ENCODE assay signal across 17 cellular contexts in genomic region chr9:133369923-133370322, GRCh38. TPM values are rescaled to one million over a fixed set of nuclear protein-coding genes. Genes with fewer than 3 reads are reported as not detected.
DNase-seq lines count a peak whose midpoint lies in the region; ATAC-seq and TF ChIP-seq lines count a peak whose summit lies in the region.
"Had no signal": no experiment of that assay in that cellular context is flagged by ENCODE, and none has a peak within 500 bp of the region (broad histone marks: within the 10 kb centered on the region; RNA-seq: fewer than 3 reads in every experiment).

No MANE protein-coding gene starts in this region.

- H3K4me3 ChIP-seq in breast epithelium (no peak overlapping the region), hepatocyte (no peak overlapping the region), transverse colon (no peak overlapping the region)
- H3K4me3 ChIP-seq: coronary artery, pancreas, SJSA1 had no signal

- TF ChIP-seq EP300 in transverse colon (IDR thresholded peaks at IDR 0.05; ENCODE audit: low read depth) = no peak

- H3K27me3 ChIP-seq in breast epithelium (no peaks in the 10 kb centered on the region), hepatocyte (no peaks in the 10 kb centered on the region), transverse colon (no peaks in the 10 kb centered on the region)
- H3K27me3 ChIP-seq: pancreas, SJSA1 had no signal

- 85% methylated on average over 7 of the region's 7 CpGs for WGBS in hepatocyte (ENCODE audit: low lambda C conversion rate, missing lambda C conversion rate)
- WGBS in transverse colon (ENCODE audit: low coverage in 1 of 2), 2 donors = 77 to 82% methylated on average over 6 to 7 of the region's 7 CpGs

- DNase-seq in MCF 10A (ENCODE audit: unreplicated experiment) (no peak), breast epithelium (ENCODE audit: low spot score in 2 of 2) (no peak), hepatocyte (ENCODE audit: low spot score) (no peak), transverse colon (no peak), NCI-H2227 treated with DMSO at 0.1 percent for 48 hours (lab: John Stamatoyannopoulos, UW) (no peak), left colon (no peak)
- no peak for DNase-seq in activated CD8-positive, alpha-beta T cell treated with anti-CD3 and anti-CD28 coated beads, Interleukin-2, amount 10 ng/mL, durations not matched to agents 7 days and 5 days
- DNase-seq: EL; Karpas-422; mesendoderm; NCI-H2081 treated with DMSO at 0.1 percent for 48 hours; NK-92 treated with Interleukin-12 subunit alpha and Interleukin-12 subunit beta, amount 100 ng/mL, for 24 hours; WERI-Rb-1 had no signal

- H3K4me1 ChIP-seq in breast epithelium (peaks cover 0 to 29% of the 10 kb centered on the region in 2 donors), hepatocyte (ENCODE audit: insufficient read depth) (peaks cover 38% of the 10 kb centered on the region), transverse colon (peaks cover 37 to 78% (median 67%) of the 10 kb centered on the region in 4 donors)

- CTCF ChIA-PET in MCF 10A (lab: Yijun Ruan, JAX) = interaction anchor here (1.0 kb wide), 1 partner anchor 117 kb away, joined by 3 read pairs; no protein-coding TSS in a partner anchor
- CTCF ChIA-PET in activated CD8-positive, alpha-beta T cell treated with anti-CD3 and anti-CD28 coated beads, Interleukin-2, amount 10 ng/mL, durations not matched to agents 7 days and 5 days (lab: Charles Lee) = interaction anchor here (0.6 to 3.8 kb wide), 9 partner anchors 18 to 226 kb away, joined by 4 to 29 read pairs (median 7); partner anchors contain the start of genes MED22 and RPL7A

- no TSS peak for BruUV-seq in MCF 10A (replicated peaks; lab: Mats Ljungman, UMichigan)

- peaks cover 100% of the 10 kb centered on the region for H3K79me2 ChIP-seq in hepatocyte

- intact Hi-C loops in MCF 10A (cut with micrococcal nuclease) = no loop called here
- intact Hi-C loops in breast epithelium (cut with DNase I; ENCODE audit: low total_unique reads) = no loop called here
- intact Hi-C loops in transverse colon (cut with DNase I; ENCODE audit: low total_unique reads) = no loop called here
- intact Hi-C loops in left colon (cut with DNase I, micrococcal nuclease) = no loop called here

- peaks cover 39% of the 10 kb centered on the region for H3K4me1 Mint-ChIP-seq in MCF 10A (ENCODE audit: insufficient read depth, unreplicated experiment)
- peaks cover 75% of the 10 kb centered on the region for H3K4me1 Mint-ChIP-seq in activated CD8-positive, alpha-beta T cell treated with anti-CD3 and anti-CD28 coated beads, Interleukin-2, amount 10 ng/mL, durations not matched to agents 7 days and 5 days (ENCODE audit: low read depth)

- H3K27ac ChIP-seq in breast epithelium (peak overlapping the region in 1 of 2 donors; percentile 17), hepatocyte (peak overlapping the region; percentile 83), transverse colon (peak overlapping the region in 3 of 4 donors; percentile 11 to 69 (median 18))
- H3K27ac ChIP-seq: coronary artery, SJSA1, WERI-Rb-1 had no signal

- no peak for TF ChIP-seq CTCF in MCF 10A (IDR thresholded peaks at IDR 0.05; ENCODE audit: unreplicated experiment)
- no peak for TF ChIP-seq CTCF in breast epithelium (IDR thresholded peaks at IDR 0.05)
- TF ChIP-seq CTCF in hepatocyte (IDR thresholded peaks at IDR 0.05; ENCODE audit: poor library complexity) = no peak
- no peak for TF ChIP-seq CTCF in transverse colon (IDR thresholded peaks at IDR 0.05)

- TF ChIP-seq POLR2A in breast epithelium (IDR thresholded peaks at IDR 0.05) = no peak
- TF ChIP-seq POLR2A in transverse colon (IDR thresholded peaks at IDR 0.05) = no peak

- no peaks in the 10 kb centered on the region for H3K9me2 ChIP-seq in hepatocyte (replicated peaks; ENCODE audit: insufficient read depth)

- POLR2A ChIA-PET in MCF 10A (lab: Yijun Ruan, JAX) = interaction anchor here (1.2 to 6.4 kb wide), 2 partner anchors 14 to 19 kb away, joined by 5 to 65 read pairs; partner anchors contain the start of genes SURF1 and SURF2
- POLR2A ChIA-PET in activated CD8-positive, alpha-beta T cell treated with anti-CD3 and anti-CD28 coated beads, Interleukin-2, amount 10 ng/mL, durations not matched to agents 7 days and 5 days (lab: Charles Lee) = interaction anchor here (0.6 to 11.5 kb wide), 4 partner anchors 13 to 189 kb away, joined by 3 to 192 read pairs (median 83); partner anchors contain the start of genes MED22, RPL7A, SURF1 and SURF2

- H4K20me1 ChIP-seq in hepatocyte (ENCODE audit: insufficient read depth, poor library complexity, severe bottlenecking) = peaks cover 100% of the 10 kb centered on the region

- H3K36me3 ChIP-seq in breast epithelium (no peaks in the 10 kb centered on the region), hepatocyte (replicated peaks; ENCODE audit: insufficient read depth, low read depth) (no peaks in the 10 kb centered on the region), transverse colon (peaks cover 0 to 22% (median 9%) of the 10 kb centered on the region in 4 donors)

- H3K27me3 Mint-ChIP-seq in MCF 10A (ENCODE audit: insufficient read depth, unreplicated experiment) = no peaks in the 10 kb centered on the region
- H3K27me3 Mint-ChIP-seq in activated CD8-positive, alpha-beta T cell treated with anti-CD3 and anti-CD28 coated beads, Interleukin-2, amount 10 ng/mL, durations not matched to agents 7 days and 5 days (ENCODE audit: low read depth) = no peaks in the 10 kb centered on the region

- H3K9me3 ChIP-seq in breast epithelium (no peaks in the 10 kb centered on the region), hepatocyte (ENCODE audit: low read depth) (no peaks in the 10 kb centered on the region), transverse colon (no peaks in the 10 kb centered on the region)
- H3K9me3 ChIP-seq: pancreas, SJSA1 had no signal

- ATAC-seq in activated CD8-positive, alpha-beta T cell treated with anti-CD3 and anti-CD28 coated beads, Interleukin-2, amount 10 ng/mL, durations not matched to agents 7 days and 5 days = no peak
- no peak for ATAC-seq in HG03196 (IDR thresholded peaks at IDR 0.05; ENCODE audit: unreplicated experiment)
- no peak for ATAC-seq in left colon

- no peak overlapping the region for H3K4me3 Mint-ChIP-seq in MCF 10A (ENCODE audit: unreplicated experiment)
- H3K4me3 Mint-ChIP-seq in activated CD8-positive, alpha-beta T cell treated with anti-CD3 and anti-CD28 coated beads, Interleukin-2, amount 10 ng/mL, durations not matched to agents 7 days and 5 days = peak overlapping the region; percentile 99

- in situ Hi-C loops in transverse colon (cut with MboI; ENCODE audit: low pct_ligation_motif_present in 1 of 4, low pct_unique_long_range_greater_than_20kb in 1 of 4, low sequenced_read_pairs in 3 of 4) = no loop called here

- peaks cover 74% of the 10 kb centered on the region for H3K36me3 Mint-ChIP-seq in MCF 10A (ENCODE audit: insufficient read depth, unreplicated experiment)
- H3K36me3 Mint-ChIP-seq in activated CD8-positive, alpha-beta T cell treated with anti-CD3 and anti-CD28 coated beads, Interleukin-2, amount 10 ng/mL, durations not matched to agents 7 days and 5 days (ENCODE audit: low read depth) = peaks cover 81% of the 10 kb centered on the region

- peak overlapping the region; percentile 88 for H3K4me2 ChIP-seq in hepatocyte

- peak overlapping the region; percentile 70 for H3K27ac Mint-ChIP-seq in MCF 10A (ENCODE audit: low read depth, unreplicated experiment)
- H3K27ac Mint-ChIP-seq in activated CD8-positive, alpha-beta T cell treated with anti-CD3 and anti-CD28 coated beads, Interleukin-2, amount 10 ng/mL, durations not matched to agents 7 days and 5 days = peak overlapping the region; percentile 96

- no peak overlapping the region for H2AFZ ChIP-seq in hepatocyte

- H3K9me3 Mint-ChIP-seq in MCF 10A (ENCODE audit: unreplicated experiment) = no peaks in the 10 kb centered on the region
- no peaks in the 10 kb centered on the region for H3K9me3 Mint-ChIP-seq in activated CD8-positive, alpha-beta T cell treated with anti-CD3 and anti-CD28 coated beads, Interleukin-2, amount 10 ng/mL, durations not matched to agents 7 days and 5 days (ENCODE audit: insufficient read depth)

RNA-seq across cellular contexts. Expression of gene SURF4, which starts 5.9 kb away (rescaled TPM):
- total RNA-seq in MCF 10A (2022) (198 and 226 TPM in 2 replicates), breast epithelium (100 to 1,000 TPM; 109 to 164 (median 133) TPM), hepatocyte (354 and 374 TPM in 2 replicates), transverse colon (100 to 1,000 TPM in 3 of 4 donors, 10 to 100 TPM in 1; 89.4 to 205 (median 147) TPM), left colon (100 to 1,000 TPM; 150 to 169 TPM)
- 100 to 1,000 TPM; 175 to 176 TPM for total RNA-seq in activated CD8-positive, alpha-beta T cell treated with anti-CD3 and anti-CD28 coated beads, Interleukin-2, amount 10 ng/mL, durations not matched to agents 7 days and 5 days
- 294 and 360 TPM in 2 replicates for polyA plus RNA-seq in hepatocyte

RNA-seq across cellular contexts. Expression of gene STKLD1, which starts 6.2 kb away (rescaled TPM):
- 1.3 TPM in 2 replicates for total RNA-seq in MCF 10A (2022)
- 1 to 10 TPM in 1 of 3 donors, under 1 TPM in 2; 0.59 to 3.9 (median 0.96) TPM for total RNA-seq in breast epithelium
- total RNA-seq in activated CD8-positive, alpha-beta T cell treated with anti-CD3 and anti-CD28 coated beads, Interleukin-2, amount 10 ng/mL, durations not matched to agents 7 days and 5 days = under 1 TPM; 0.71 to 0.76 TPM
- total RNA-seq in hepatocyte = 0.10 and 0.48 TPM in 2 replicates
- 1.6 and 2.5 TPM in 2 replicates for polyA plus RNA-seq in hepatocyte
- 1 to 10 TPM in 1 of 4 donors, under 1 TPM in 1, not detected in 2; 0.68 to 1.5 TPM for total RNA-seq in transverse colon
- under 1 TPM; 0.36 to 0.95 TPM for total RNA-seq in left colon

RNA-seq across cellular contexts. Expression of gene SURF2, which starts 13.6 kb away (rescaled TPM):
- total RNA-seq in MCF 10A (2022) (28.2 and 39.5 TPM in 2 replicates), breast epithelium (10 to 100 TPM; 16.7 to 25.9 (median 25.2) TPM), hepatocyte (13.2 and 13.6 TPM in 2 replicates), transverse colon (10 to 100 TPM in 3 of 4 donors, 1 to 10 TPM in 1; 3.7 to 21.4 (median 17.9) TPM), left colon (10 to 100 TPM in 1 of 2 donors, 1 to 10 TPM in 1; 9.5 to 10.9 TPM)
- 10 to 100 TPM; 18.4 to 20.7 TPM for total RNA-seq in activated CD8-positive, alpha-beta T cell treated with anti-CD3 and anti-CD28 coated beads, Interleukin-2, amount 10 ng/mL, durations not matched to agents 7 days and 5 days
- polyA plus RNA-seq in hepatocyte = 22.9 and 25.5 TPM in 2 replicates

RNA-seq across cellular contexts. Expression of gene SURF1, which starts 13.6 kb away (rescaled TPM):
- 30.8 and 31.2 TPM in 2 replicates for total RNA-seq in MCF 10A (2022)
- 10 to 100 TPM; 45.9 to 61.4 (median 46.8) TPM for total RNA-seq in breast epithelium
- total RNA-seq in activated CD8-positive, alpha-beta T cell treated with anti-CD3 and anti-CD28 coated beads, Interleukin-2, amount 10 ng/mL, durations not matched to agents 7 days and 5 days = 10 to 100 TPM; 37.4 to 39.1 TPM
- total RNA-seq in hepatocyte = 33.9 and 37.4 TPM in 2 replicates
- 76.5 and 83.9 TPM in 2 replicates for polyA plus RNA-seq in hepatocyte
- 10 to 100 TPM; 14.2 to 66.1 (median 50.2) TPM for total RNA-seq in transverse colon
- total RNA-seq in left colon = 10 to 100 TPM; 42.0 to 48.2 TPM

RNA-seq across cellular contexts. Expression of gene RPL7A, which starts 21.9 kb away (rescaled TPM):
- total RNA-seq in MCF 10A (2022) = 2,129 and 2,395 TPM in 2 replicates
- total RNA-seq in breast epithelium = 1,000 to 10,000 TPM; 2,020 to 2,813 (median 2,212) TPM
- 1,000 to 10,000 TPM; 1,894 to 1,933 TPM for total RNA-seq in activated CD8-positive, alpha-beta T cell treated with anti-CD3 and anti-CD28 coated beads, Interleukin-2, amount 10 ng/mL, durations not matched to agents 7 days and 5 days
- total RNA-seq in hepatocyte = 2,138 and 2,226 TPM in 2 replicates
- polyA plus RNA-seq in hepatocyte = 377 and 404 TPM in 2 replicates
- total RNA-seq in transverse colon = 1,000 to 10,000 TPM in 2 of 4 donors, 100 to 1,000 TPM in 2; 725 to 1,490 (median 1,034) TPM
- 1,000 to 10,000 TPM; 1,331 to 1,405 TPM for total RNA-seq in left colon
